Comparison of ENCODE assay signal across 1 cellular context in the genomic region with DNA sequence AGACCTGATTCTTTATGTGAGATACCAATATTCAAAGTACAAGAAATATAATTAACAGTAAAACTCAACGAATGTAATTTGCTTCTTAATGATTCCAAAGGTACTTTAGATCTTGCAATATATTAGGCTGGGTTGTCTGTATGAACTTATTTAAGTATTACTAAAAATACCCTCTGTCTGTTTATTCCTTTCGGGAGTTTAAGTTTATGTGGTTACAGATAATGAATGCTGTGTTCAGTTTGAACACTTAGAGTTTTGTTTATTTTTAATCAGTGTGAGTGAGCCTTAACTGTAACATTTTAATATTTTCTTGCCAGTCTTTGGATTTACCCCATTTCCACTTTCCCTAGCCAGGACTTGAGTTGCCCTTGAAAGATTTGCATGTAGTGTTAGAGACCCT.
TF ChIP-seq lines count a peak whose summit lies in the region.

No MANE protein-coding gene starts in this region.

TF ChIP-seq in SK-N-SH, 30 proteins besides CTCF, POLR2A, EP300 and RAD21 (continued from another document):
- TF ChIP-seq FOXJ3 (CRISPR knock-in tag; IDR thresholded peaks at IDR 0.05) (no peak), RFX5 (IDR thresholded peaks at IDR 0.05; ENCODE audit: low read length) (no peak), USF1 (IDR thresholded peaks at IDR 0.05; ENCODE audit: borderline replicate concordance, low read depth) (no peak), GABPA (IDR thresholded peaks at IDR 0.05; ENCODE audit: low read depth) (no peak)
